20 cellular contexts compared by ENCODE assay signal in the genomic region with DNA sequence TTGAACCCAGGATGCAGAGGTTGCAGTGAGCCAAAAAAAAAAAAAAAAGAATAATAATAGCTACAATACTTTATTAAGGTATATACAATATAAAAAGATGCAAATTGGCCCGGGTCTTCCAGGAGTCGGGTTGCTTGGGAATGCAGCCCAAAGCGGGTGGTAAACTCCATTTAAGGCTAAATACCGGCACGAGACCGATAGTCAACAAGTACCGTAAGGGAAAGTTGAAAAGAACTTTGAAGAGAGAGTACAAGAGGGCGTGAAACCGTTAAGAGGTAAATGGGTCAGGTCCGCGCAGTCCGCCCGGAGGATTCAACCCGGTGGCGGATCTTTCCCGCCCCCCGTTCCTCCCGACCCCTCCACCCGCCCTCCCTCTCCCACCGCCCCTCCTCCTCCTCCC.
"Had no signal": no experiment of that assay in that cellular context is flagged by ENCODE, and none has a peak within 500 bp of the region (broad histone marks: within the 10 kb centered on the region; RNA-seq: fewer than 3 reads in every experiment).

No MANE protein-coding gene starts in this region.

- H3K4me3 Mint-ChIP-seq: activated naive CD4-positive, alpha-beta T cell treated with anti-CD3 and anti-CD28 coated beads, Interleukin-2, amount 50 U/mL, for 24 hours; activated T-cell treated with anti-CD3 and anti-CD28 coated beads, Interleukin-2, amount 50 U/mL, for 72 hours; effector memory CD8-positive, alpha-beta T cell; natural killer cell; stimulated activated effector memory CD8-positive, alpha-beta T cell treated with anti-CD3 and anti-CD28 coated beads, Interleukin-12 subunit alpha, Interleukin-12 subunit beta, amount 100 ng/mL, for 72 hours; type B pancreatic cell had no signal

- ATAC-seq: activated CD4-positive, CD25-positive, alpha-beta regulatory T cell treated with anti-CD3 and anti-CD28 coated beads, Interleukin-2, amount 50 U/mL, for 24 hours; activated T-cell treated with anti-CD3 and anti-CD28 coated beads, Interleukin-2, amount 50 U/mL, for 72 hours; effector memory CD8-positive, alpha-beta T cell; left cardiac atrium; natural killer cell; pancreas; right lobe of liver; stimulated activated effector memory CD8-positive, alpha-beta T cell treated with anti-CD3 and anti-CD28 coated beads, Interleukin-12 subunit alpha, Interleukin-12 subunit beta, amount 100 ng/mL, for 72 hours had no signal

- H3K9me3 Mint-ChIP-seq: type B pancreatic cell had no signal

- H3K9me3 ChIP-seq: pancreas, testis had no signal

- H3K36me3 ChIP-seq: cardiac muscle cell, neutrophil, pancreas, right lobe of liver had no signal

- H3K27me3 Mint-ChIP-seq: activated naive CD4-positive, alpha-beta T cell treated with anti-CD3 and anti-CD28 coated beads, Interleukin-2, amount 50 U/mL, for 24 hours; effector memory CD8-positive, alpha-beta T cell; type B pancreatic cell had no signal

- DNase-seq: activated CD4-positive, alpha-beta T cell treated with anti-CD3 and anti-CD28 coated beads, Interleukin-2, amount 50 U/mL, for 1 hour; activated CD8-positive, alpha-beta memory T cell treated with anti-CD3 and anti-CD28 coated beads, Interleukin-2, amount 50 U/mL, for 4 hours; activated effector memory CD4-positive, alpha-beta T cell treated with anti-CD3 and anti-CD28 coated beads, Interleukin-2, amount 50 U/mL, for 16 hours; activated T-cell treated with anti-CD3 and anti-CD28 coated beads, Interleukin-2, amount 50 U/mL, for 72 hours; effector memory CD8-positive, alpha-beta T cell; left cardiac atrium; natural killer cell; pancreas; right lobe of liver; stimulated activated CD4-positive, alpha-beta T cell treated with anti-CD3 and anti-CD28 coated beads, Interleukin-4, amount 100 ng/mL, for 24 hours; T-helper 1 cell; T-helper 9 cell; testis had no signal

- H3K27me3 ChIP-seq: cardiac muscle cell, neutrophil, pancreas, right lobe of liver, testis had no signal

- H3K4me3 ChIP-seq: cardiac muscle cell, pancreas, right lobe of liver, smooth muscle cell, testis had no signal

- H3K27ac Mint-ChIP-seq: activated naive CD4-positive, alpha-beta T cell treated with anti-CD3 and anti-CD28 coated beads, Interleukin-2, amount 50 U/mL, for 24 hours; activated T-cell treated with anti-CD3 and anti-CD28 coated beads, Interleukin-2, amount 50 U/mL, for 72 hours; effector memory CD8-positive, alpha-beta T cell; natural killer cell; stimulated activated effector memory CD8-positive, alpha-beta T cell treated with anti-CD3 and anti-CD28 coated beads, Interleukin-12 subunit alpha, Interleukin-12 subunit beta, amount 100 ng/mL, for 72 hours; type B pancreatic cell had no signal

- H3K36me3 Mint-ChIP-seq: natural killer cell; stimulated activated effector memory CD8-positive, alpha-beta T cell treated with anti-CD3 and anti-CD28 coated beads, Interleukin-12 subunit alpha, Interleukin-12 subunit beta, amount 100 ng/mL, for 72 hours; type B pancreatic cell had no signal

- H3K4me1 Mint-ChIP-seq: activated naive CD4-positive, alpha-beta T cell treated with anti-CD3 and anti-CD28 coated beads, Interleukin-2, amount 50 U/mL, for 24 hours; natural killer cell; stimulated activated effector memory CD8-positive, alpha-beta T cell treated with anti-CD3 and anti-CD28 coated beads, Interleukin-12 subunit alpha, Interleukin-12 subunit beta, amount 100 ng/mL, for 72 hours had no signal

- FAIRE-seq: pancreas had no signal

- H3K4me2 ChIP-seq: smooth muscle cell had no signal

- H3K4me1 ChIP-seq: pancreas, right lobe of liver, testis had no signal

- H3K27ac ChIP-seq: cardiac muscle cell, neutrophil, pancreas, right lobe of liver, testis had no signal
